Comparison of ENCODE assay signal across 8 cellular contexts in the genomic region with DNA sequence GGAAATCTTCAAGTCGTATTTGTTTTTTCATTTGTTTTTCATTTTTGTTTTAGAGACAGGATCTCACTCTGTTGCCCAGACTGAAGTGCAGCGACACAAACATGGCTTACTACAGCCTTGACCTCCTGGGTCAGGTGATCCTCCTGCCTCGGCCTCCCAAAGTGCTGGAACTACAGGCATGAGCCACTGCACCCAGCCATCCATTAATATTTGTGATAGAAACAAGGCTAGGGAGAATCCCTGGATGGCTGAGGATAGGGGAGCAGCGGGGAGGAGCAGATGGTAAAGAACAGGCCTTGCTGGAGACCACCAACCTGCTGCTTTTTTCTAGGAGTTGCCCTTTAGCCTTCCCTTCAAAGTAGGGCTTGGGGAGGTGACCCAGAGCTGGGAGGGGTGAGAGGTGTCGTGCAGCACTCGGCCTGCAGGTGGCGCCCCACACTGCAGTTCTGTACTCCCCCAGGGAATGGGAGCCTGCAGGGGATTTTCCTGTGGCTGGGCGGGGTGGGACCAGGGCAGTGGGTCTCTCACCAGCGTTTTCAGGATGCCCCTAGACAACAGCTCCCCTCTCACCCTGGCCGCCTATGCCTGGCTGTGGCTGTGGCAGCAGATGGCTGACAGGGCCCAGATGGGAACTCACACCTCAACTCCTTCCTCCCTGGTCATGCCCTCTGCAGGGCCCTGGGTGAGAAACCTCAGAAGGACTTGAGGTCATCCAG. TPM values are rescaled to one million over a fixed set of nuclear protein-coding genes. Genes with fewer than 3 reads are reported as not detected.
DNase-seq lines count a peak whose midpoint lies in the region; ATAC-seq and TF ChIP-seq lines count a peak whose summit lies in the region.

No MANE protein-coding gene starts in this region.

- H4K91ac ChIP-seq in trophoblast cell (ENCODE audit: low read depth, low read length) = no peak overlapping the region

- H3K18ac ChIP-seq in trophoblast cell (ENCODE audit: low read length) = no peak overlapping the region

- no peak overlapping the region for H4K8ac ChIP-seq in trophoblast cell (ENCODE audit: low read depth, low read length)

- H3K14ac ChIP-seq in trophoblast cell (ENCODE audit: low read length) = no peak overlapping the region

- H3K4me3 ChIP-seq in gastroesophageal sphincter (no peak overlapping the region), trophoblast cell (ENCODE audit: low read depth, low read length) (no peak overlapping the region), upper lobe of right lung (no peak overlapping the region)

- 45 to 50% methylated on average over 2 to 4 of the region's 10 CpGs for WGBS in gastroesophageal sphincter (ENCODE audit: low coverage in 1 of 2), 2 donors
- WGBS in trophoblast cell (ENCODE audit: extremely low coverage, insufficient coverage, insufficient read length) = no CpG with 5 or more reads among the region's 10 CpGs

- H2AK5ac ChIP-seq in trophoblast cell (ENCODE audit: low read length) = no peak overlapping the region

- no peak overlapping the region for H2BK12ac ChIP-seq in trophoblast cell (ENCODE audit: low read length)

- TF ChIP-seq EP300 in gastroesophageal sphincter (IDR thresholded peaks at IDR 0.05) = no peak

- peak; percentile 60 for ATAC-seq in HG03066 (IDR thresholded peaks at IDR 0.05; ENCODE audit: low read depth, unreplicated experiment)
- peak; percentile 83 for ATAC-seq in gastroesophageal sphincter
- ATAC-seq in upper lobe of right lung = peak; percentile 95
- ATAC-seq in GM21447 (IDR thresholded peaks at IDR 0.05; ENCODE audit: unreplicated experiment) = no peak

- intact Hi-C loops in upper lobe of right lung (cut with DNase I) = loop anchor here (10.0 kb wide), 2 partner anchors 181 to 431 kb away; no protein-coding TSS in a partner anchor

- H3K4ac ChIP-seq in trophoblast cell (ENCODE audit: low read depth, low read length) = no peak overlapping the region

- TF ChIP-seq CTCF in RWPE1 (conservative IDR thresholded peaks at IDR 0.05; ENCODE audit: low read depth) (peak; percentile 92), gastroesophageal sphincter (IDR thresholded peaks at IDR 0.05) (peak; percentile 86 to 95 (median 92)), upper lobe of right lung (IDR thresholded peaks at IDR 0.05) (peak; percentile 92)

- H3K23ac ChIP-seq in trophoblast cell (ENCODE audit: low read length) = no peak overlapping the region

- POLR2A ChIA-PET in RWPE1 (lab: Yijun Ruan, JAX; ENCODE audit: low non-redundant PET) = no interaction called here

- H3K79me1 ChIP-seq in trophoblast cell (ENCODE audit: low read length) = no peaks in the 10 kb centered on the region

- CTCF ChIA-PET in RWPE1 (lab: Yijun Ruan, JAX) = interaction anchor here (0.5 to 2.3 kb wide), 26 partner anchors 9 to 1705 kb away, joined by 3 to 28 read pairs (median 4); no protein-coding TSS in a partner anchor

- H3K4me1 ChIP-seq in gastroesophageal sphincter = no peaks in the 10 kb centered on the region
- no peaks in the 10 kb centered on the region for H3K4me1 ChIP-seq in trophoblast cell (ENCODE audit: control insufficient read depth in 1 of 2, insufficient read depth in 2 of 2, low read length in 2 of 2)
- H3K4me1 ChIP-seq in upper lobe of right lung = no peaks in the 10 kb centered on the region

- no peak overlapping the region for H3K4me2 ChIP-seq in trophoblast cell (ENCODE audit: low read length)

- no peaks in the 10 kb centered on the region for H3K36me3 ChIP-seq in gastroesophageal sphincter
- no peaks in the 10 kb centered on the region for H3K36me3 ChIP-seq in trophoblast cell (ENCODE audit: control insufficient read depth in 1 of 2, insufficient read depth in 2 of 2, low read length in 2 of 2)
- no peaks in the 10 kb centered on the region for H3K36me3 ChIP-seq in upper lobe of right lung

- H3K27me3 ChIP-seq in gastroesophageal sphincter (no peaks in the 10 kb centered on the region), trophoblast cell (ENCODE audit: insufficient read depth, low read length) (no peaks in the 10 kb centered on the region), upper lobe of right lung (no peaks in the 10 kb centered on the region)

- H2BK120ac ChIP-seq in trophoblast cell (ENCODE audit: insufficient read depth, low read length, poor library complexity) = no peak overlapping the region

- H3K27ac ChIP-seq in RWPE1 = no peak overlapping the region
- H3K27ac ChIP-seq in gastroesophageal sphincter = no peak overlapping the region
- H3K27ac ChIP-seq in trophoblast cell (ENCODE audit: low read depth, low read length) = no peak overlapping the region
- H3K27ac ChIP-seq in upper lobe of right lung = no peak overlapping the region

- H4K12ac ChIP-seq in trophoblast cell (ENCODE audit: low read depth, low read length) = no peak overlapping the region

- H2AFZ ChIP-seq in trophoblast cell (ENCODE audit: insufficient read depth, low read length, poor library complexity) = no peak overlapping the region

- H3K9me3 ChIP-seq in gastroesophageal sphincter (no peaks in the 10 kb centered on the region), trophoblast cell (ENCODE audit: insufficient read depth, low read depth, low read length) (peaks cover 3% of the 10 kb centered on the region), upper lobe of right lung (no peaks in the 10 kb centered on the region)

- DNase-seq in EH (ENCODE audit: low read depth) = peak; percentile 46
- DNase-seq in RWPE1 (ENCODE audit: low spot score) = peak; percentile 82
- DNase-seq in activated gamma-delta T cell (lab: John Stamatoyannopoulos, UW) = peak; percentile 59
- DNase-seq in trophoblast cell = peak; percentile 61 to 80
- peak; percentile 88 for DNase-seq in upper lobe of right lung

- H3K9ac ChIP-seq in trophoblast cell (ENCODE audit: low read length) = no peak overlapping the region

- no peak overlapping the region for H2BK5ac ChIP-seq in trophoblast cell (ENCODE audit: low read depth, low read length, poor library complexity)

- H3K79me2 ChIP-seq in trophoblast cell (ENCODE audit: control insufficient read depth, insufficient read depth, low read length, poor library complexity) = no peaks in the 10 kb centered on the region

- no peak for TF ChIP-seq POLR2A in gastroesophageal sphincter (IDR thresholded peaks at IDR 0.05)

RNA-seq across cellular contexts. Expression of a gene that starts 12.6 kb away (rescaled TPM):
- total RNA-seq in gastroesophageal sphincter (10 to 100 TPM in 3 of 4 donors, 1 to 10 TPM in 1; 5.1 to 33.5 (median 16.2) TPM), upper lobe of right lung (10.9 TPM)
- 0.07 and 0.10 TPM in 2 replicates for polyA plus RNA-seq in trophoblast cell (2013)
